8 cellular contexts compared by ENCODE assay signal in genomic region chr14:52553002-52553670, GRCh38. TPM values are rescaled to one million over a fixed set of nuclear protein-coding genes. Genes with fewer than 3 reads are reported as not detected.
A peak's percentile ranks its signal among the peaks of the same experiment; 100 is the strongest.
DNase-seq lines count a peak whose midpoint lies in the region; ATAC-seq and TF ChIP-seq lines count a peak whose summit lies in the region.

No MANE protein-coding gene starts in this region.

- H3K14ac ChIP-seq in neuronal stem cell (ENCODE audit: low read length): peak overlapping the region; percentile 94

- H2AFZ ChIP-seq in neuronal stem cell (ENCODE audit: low read length): peak overlapping the region; percentile 97

- peak overlapping the region; percentile 96 for H2BK5ac ChIP-seq in neuronal stem cell (ENCODE audit: low read length)

- peak overlapping the region; percentile 66 for H2BK12ac ChIP-seq in neuronal stem cell (ENCODE audit: low read length)

- no CpG with 5 or more reads among the region's 69 CpGs for WGBS in neuronal stem cell (ENCODE audit: extremely low coverage in 2 of 2, insufficient read length in 2 of 2, insufficient replicate concordance in 1 of 2), 2 donors
- WGBS in upper lobe of left lung, 2 donors: 1% methylated on average over 20 to 35 of the region's 69 CpGs

- H3K4me3 ChIP-seq in fibroblast of pulmonary artery (replicated peaks; ENCODE audit: low read depth, low read length) (peak overlapping the region; percentile 66), neuronal stem cell (ENCODE audit: low read length in 2 of 2) (peak overlapping the region; percentile 64 to 100), upper lobe of left lung (peak overlapping the region; percentile 81 to 88 (median 83))

- H3K9me3 ChIP-seq in neuronal stem cell (replicated peaks in 1 of 2; ENCODE audit: control insufficient read depth in 2 of 2, insufficient read depth in 1 of 2, low read depth in 1 of 2, low read length in 2 of 2): no peaks in the 10 kb centered on the region
- H3K9me3 ChIP-seq in upper lobe of left lung: no peaks in the 10 kb centered on the region

- no peak overlapping the region for H4K8ac ChIP-seq in neuronal stem cell (ENCODE audit: low read depth, low read length)

- peak; percentile 57 for DNase-seq in DMS79 treated with DMSO at 0.1 percent for 48 hours (lab: John Stamatoyannopoulos, UW)
- no peak for DNase-seq in DMS79 (lab: John Stamatoyannopoulos, UW)
- peak; percentile 58 for DNase-seq in NCI-H510A treated with DMSO at 0.1 percent for 48 hours (lab: John Stamatoyannopoulos, UW)
- peak; percentile 41 for DNase-seq in activated T-cell treated with anti-CD3 and anti-CD28 coated beads for 48 hours (ENCODE audit: low read depth)
- DNase-seq in fibroblast of pulmonary artery (ENCODE audit: low read depth): peak; percentile 11
- no peak for DNase-seq in neuronal stem cell (ENCODE audit: low spot score)
- DNase-seq in upper lobe of left lung: peak; percentile 38 to 87

- TF ChIP-seq POLR2A in upper lobe of left lung (IDR thresholded peaks at IDR 0.05): no peak

- H3K4ac ChIP-seq in neuronal stem cell (ENCODE audit: low read length): peak overlapping the region; percentile 10

- H2BK15ac ChIP-seq in neuronal stem cell (ENCODE audit: low read length): peak overlapping the region; percentile 87

- no peak for TF ChIP-seq EP300 in upper lobe of left lung (IDR thresholded peaks at IDR 0.05)

- H2BK120ac ChIP-seq in neuronal stem cell (ENCODE audit: low read depth, low read length): peak overlapping the region; percentile 88

- peaks cover 5 to 7% of the 10 kb centered on the region in 2 donors for H3K4me1 ChIP-seq in neuronal stem cell (ENCODE audit: control insufficient read depth in 2 of 2, insufficient read depth in 1 of 2, low read depth in 1 of 2, low read length in 2 of 2)
- peaks cover 16 to 27% (median 21%) of the 10 kb centered on the region in 4 donors for H3K4me1 ChIP-seq in upper lobe of left lung

- H3K18ac ChIP-seq in neuronal stem cell (ENCODE audit: low read length): peak overlapping the region; percentile 98

- H3K79me1 ChIP-seq in neuronal stem cell (ENCODE audit: low read depth, low read length): peaks cover 5% of the 10 kb centered on the region

- no peak overlapping the region for H4K91ac ChIP-seq in neuronal stem cell (ENCODE audit: low read depth, low read length, poor library complexity)

- peak overlapping the region; percentile 95 for H3K23ac ChIP-seq in neuronal stem cell (ENCODE audit: low read depth, low read length, poor library complexity)

- peak overlapping the region; percentile 100 for H3K4me2 ChIP-seq in neuronal stem cell (ENCODE audit: insufficient read depth, low read length, poor library complexity, severe bottlenecking)

- peak overlapping the region; percentile 95 for H3K9ac ChIP-seq in neuronal stem cell (ENCODE audit: low read depth, low read length, poor library complexity)

- no peak for TF ChIP-seq CTCF in fibroblast of pulmonary artery (IDR thresholded peaks at IDR 0.05; ENCODE audit: low read length, missing control alignments)
- no peak for TF ChIP-seq CTCF in upper lobe of left lung (IDR thresholded peaks at IDR 0.05)

- H3K27me3 ChIP-seq in neuronal stem cell (ENCODE audit: control insufficient read depth in 3 of 3, insufficient read depth in 3 of 3, low read depth in 1 of 3, low read length in 3 of 3): no peaks in the 10 kb centered on the region
- H3K27me3 ChIP-seq in upper lobe of left lung: no peaks in the 10 kb centered on the region

- H3K36me3 ChIP-seq in neuronal stem cell (replicated peaks in 1 of 2; ENCODE audit: control insufficient read depth in 2 of 2, insufficient read depth in 2 of 2, low read length in 2 of 2) (no peaks in the 10 kb centered on the region), upper lobe of left lung (no peaks in the 10 kb centered on the region)

- H3K27ac ChIP-seq in neuronal stem cell (replicated peaks; ENCODE audit: low read length): peak overlapping the region; percentile 80
- peak overlapping the region; percentile 61 to 95 (median 86) for H3K27ac ChIP-seq in upper lobe of left lung

- ATAC-seq in HG03039 (IDR thresholded peaks at IDR 0.05; ENCODE audit: unreplicated experiment) (peak; percentile 9), upper lobe of left lung (ENCODE audit: low FRiP score in 2 of 2) (peak; percentile 1 to 53)

- peak overlapping the region; percentile 34 for H2AK5ac ChIP-seq in neuronal stem cell (ENCODE audit: low read depth, low read length)

RNA-seq across cellular contexts. Expression of gene GPR137C, which starts 0.5 kb away (rescaled TPM):
- 4.9 TPM for polyA plus RNA-seq in neuronal stem cell (2013, experiment 1 of 2)
- polyA plus RNA-seq in neuronal stem cell (2013, experiment 2 of 2): 4.9 TPM
- 1 to 10 TPM in 1 of 6 donors, under 1 TPM in 3, not detected in 2; 0.43 to 1.0 (median 0.63) TPM for total RNA-seq in upper lobe of left lung

RNA-seq across cellular contexts. Expression of gene TXNDC16, which starts 0.8 kb away (rescaled TPM):
- polyA plus RNA-seq in neuronal stem cell (2013, experiment 1 of 2): 16.8 TPM
- polyA plus RNA-seq in neuronal stem cell (2013, experiment 2 of 2): 17.6 TPM
- total RNA-seq in upper lobe of left lung: 10 to 100 TPM in 2 of 6 donors, 1 to 10 TPM in 4; 4.2 to 13.3 (median 8.0) TPM

Comparison
In these comparisons a context has a peak if more than half of its experiments do, and no peak if none do; other contexts are left out.
1. DNase-seq: peak in DMS79 treated with DMSO at 0.1 percent for 48 hours (single experiment), NCI-H510A treated with DMSO at 0.1 percent for 48 hours (single experiment), activated T-cell treated with anti-CD3 and anti-CD28 coated beads for 48 hours (single experiment), fibroblast of pulmonary artery (single experiment) and upper lobe of left lung (2 of 2); none in DMS79 (single experiment) and neuronal stem cell (single experiment).
2. Peak in every context shown above with its lines, with median percentiles within 50 percentile points of each other: H3K4me3 ChIP-seq.